16 cellular contexts compared by ENCODE assay signal in genomic region chr1:115412286-115412685, GRCh38.
"Had no signal": no experiment of that assay in that cellular context is flagged by ENCODE, and none has a peak within 500 bp of the region (broad histone marks: within the 10 kb centered on the region; RNA-seq: fewer than 3 reads in every experiment).

No MANE protein-coding gene starts in this region.

- ATAC-seq: effector memory CD8-positive, alpha-beta T cell had no signal

- H3K9me3 ChIP-seq: left lung, transverse colon, vagina had no signal

- H3K79me2 ChIP-seq: hepatocyte had no signal

- H3K27me3 ChIP-seq: hepatocyte, left lung, transverse colon, vagina had no signal

- H3K4me2 ChIP-seq: hepatocyte had no signal

- H3K27ac ChIP-seq: epithelial cell of prostate, hepatocyte, left lung, transverse colon, vagina had no signal

- H2AFZ ChIP-seq: hepatocyte had no signal

- H3K4me1 ChIP-seq: left lung, transverse colon, vagina had no signal

- H3K36me3 ChIP-seq: left lung, transverse colon, vagina had no signal

- H3K4me3 ChIP-seq: hepatocyte, left lung, skin epidermis, transverse colon, vagina had no signal

- DNase-seq: activated CD4-positive, alpha-beta T cell treated with anti-CD3 and anti-CD28 coated beads, Interleukin-2, amount 10 ng/mL, durations not matched to agents 7 days and 5 days; activated naive CD4-positive, alpha-beta T cell treated with Interleukin-2 at 50 U/mL for 16 hours; anterior cingulate cortex; dermis blood vessel endothelial cell; effector memory CD8-positive, alpha-beta T cell; left lung; nucleus accumbens; posterior cingulate gyrus; stimulated activated CD4-positive, alpha-beta T cell treated with anti-CD3 and anti-CD28 coated beads, Interleukin-4, amount 100 ng/mL, for 24 hours; stimulated activated naive CD4-positive, alpha-beta T cell; substantia nigra; transverse colon had no signal
